Comparison of ENCODE assay signal across 28 cellular contexts in genomic region chr11:19866037-19866436, GRCh38.
"Had no signal": no experiment of that assay in that cellular context is flagged by ENCODE, and none has a peak within 500 bp of the region (broad histone marks: within the 10 kb centered on the region; RNA-seq: fewer than 3 reads in every experiment).

No MANE protein-coding gene starts in this region.

- H3K9me3 Mint-ChIP-seq: activated CD4-positive, alpha-beta memory T cell treated with anti-CD3 and anti-CD28 coated beads for 36 hours; activated CD4-positive, alpha-beta T cell treated with anti-CD3 and anti-CD28 coated beads, Interleukin-2, amount 10 ng/mL, durations not matched to agents 24 days and 14 days; activated naive CD4-positive, alpha-beta T cell treated with anti-CD3 and anti-CD28 coated beads, Interleukin-2, amount 10 ng/mL, durations not matched to agents 7 days and 5 days; activated naive CD4-positive, alpha-beta T cell treated with anti-CD3 and anti-CD28 coated beads, Interleukin-2, amount 50 U/mL, for 72 hours; activated naive CD8-positive, alpha-beta T cell treated with anti-CD3 and anti-CD28 coated beads, Interleukin-2, amount 10 ng/mL, durations not matched to agents 7 days and 5 days; activated T-cell treated with anti-CD3 and anti-CD28 coated beads, Interleukin-2, amount 50 U/mL, for 72 hours had no signal

- ATAC-seq: activated CD4-positive, alpha-beta T cell treated with anti-CD3 and anti-CD28 coated beads for 36 hours; activated CD8-positive, alpha-beta memory T cell treated with anti-CD3 and anti-CD28 coated beads, Interleukin-2, amount 10 ng/mL, durations not matched to agents 7 days and 5 days; activated CD8-positive, alpha-beta T cell treated with anti-CD3 and anti-CD28 coated beads, Interleukin-2, amount 10 ng/mL, durations not matched to agents 7 days and 5 days; activated naive CD4-positive, alpha-beta T cell treated with anti-CD3 and anti-CD28 coated beads, Interleukin-2, amount 50 U/mL, for 72 hours; activated T-cell treated with anti-CD3 and anti-CD28 coated beads, Interleukin-2, amount 50 U/mL, for 72 hours; body of pancreas; esophagus mucosa; heart left ventricle had no signal

- H3K4me3 Mint-ChIP-seq: activated CD4-positive, alpha-beta memory T cell treated with anti-CD3 and anti-CD28 coated beads for 36 hours; activated CD4-positive, alpha-beta T cell treated with anti-CD3 and anti-CD28 coated beads for 36 hours; activated CD4-positive, alpha-beta T cell treated with anti-CD3 and anti-CD28 coated beads, Interleukin-2, amount 10 ng/mL, durations not matched to agents 24 days and 14 days; activated CD8-positive, alpha-beta memory T cell treated with anti-CD3 and anti-CD28 coated beads, Interleukin-2, amount 10 ng/mL, durations not matched to agents 7 days and 5 days; activated CD8-positive, alpha-beta T cell treated with anti-CD3 and anti-CD28 coated beads, Interleukin-2, amount 10 ng/mL, durations not matched to agents 7 days and 5 days; activated naive CD4-positive, alpha-beta T cell treated with anti-CD3 and anti-CD28 coated beads, Interleukin-2, amount 10 ng/mL, durations not matched to agents 7 days and 5 days; activated naive CD8-positive, alpha-beta T cell treated with anti-CD3 and anti-CD28 coated beads, Interleukin-2, amount 10 ng/mL, durations not matched to agents 7 days and 5 days; activated T-cell treated with anti-CD3 and anti-CD28 coated beads, Interleukin-2, amount 50 U/mL, for 72 hours; endodermal cell had no signal

- H3K36me3 Mint-ChIP-seq: activated CD4-positive, alpha-beta memory T cell treated with anti-CD3 and anti-CD28 coated beads for 36 hours; activated CD8-positive, alpha-beta memory T cell treated with anti-CD3 and anti-CD28 coated beads, Interleukin-2, amount 10 ng/mL, durations not matched to agents 7 days and 5 days; activated naive CD4-positive, alpha-beta T cell treated with anti-CD3 and anti-CD28 coated beads, Interleukin-2, amount 10 ng/mL, durations not matched to agents 7 days and 5 days; activated naive CD4-positive, alpha-beta T cell treated with anti-CD3 and anti-CD28 coated beads, Interleukin-2, amount 50 U/mL, for 72 hours; activated naive CD8-positive, alpha-beta T cell treated with anti-CD3 and anti-CD28 coated beads, Interleukin-2, amount 10 ng/mL, durations not matched to agents 7 days and 5 days had no signal

- H3K27ac Mint-ChIP-seq: activated CD4-positive, alpha-beta memory T cell treated with anti-CD3 and anti-CD28 coated beads for 36 hours; activated CD4-positive, alpha-beta T cell treated with anti-CD3 and anti-CD28 coated beads for 36 hours; activated CD4-positive, alpha-beta T cell treated with anti-CD3 and anti-CD28 coated beads, Interleukin-2, amount 10 ng/mL, durations not matched to agents 24 days and 14 days; activated CD8-positive, alpha-beta memory T cell treated with anti-CD3 and anti-CD28 coated beads, Interleukin-2, amount 10 ng/mL, durations not matched to agents 7 days and 5 days; activated CD8-positive, alpha-beta T cell treated with anti-CD3 and anti-CD28 coated beads, Interleukin-2, amount 10 ng/mL, durations not matched to agents 7 days and 5 days; activated naive CD4-positive, alpha-beta T cell treated with anti-CD3 and anti-CD28 coated beads, Interleukin-2, amount 10 ng/mL, durations not matched to agents 7 days and 5 days; activated naive CD4-positive, alpha-beta T cell treated with anti-CD3 and anti-CD28 coated beads, Interleukin-2, amount 50 U/mL, for 72 hours; activated naive CD8-positive, alpha-beta T cell treated with anti-CD3 and anti-CD28 coated beads, Interleukin-2, amount 10 ng/mL, durations not matched to agents 7 days and 5 days; activated T-cell treated with anti-CD3 and anti-CD28 coated beads, Interleukin-2, amount 50 U/mL, for 72 hours; endodermal cell had no signal

- H3K4me1 Mint-ChIP-seq: activated CD4-positive, alpha-beta T cell treated with anti-CD3 and anti-CD28 coated beads for 36 hours; activated CD4-positive, alpha-beta T cell treated with anti-CD3 and anti-CD28 coated beads, Interleukin-2, amount 10 ng/mL, durations not matched to agents 24 days and 14 days; activated CD8-positive, alpha-beta memory T cell treated with anti-CD3 and anti-CD28 coated beads, Interleukin-2, amount 10 ng/mL, durations not matched to agents 7 days and 5 days; activated naive CD4-positive, alpha-beta T cell treated with anti-CD3 and anti-CD28 coated beads, Interleukin-2, amount 10 ng/mL, durations not matched to agents 7 days and 5 days; activated naive CD8-positive, alpha-beta T cell treated with anti-CD3 and anti-CD28 coated beads, Interleukin-2, amount 10 ng/mL, durations not matched to agents 7 days and 5 days had no signal

- DNase-seq: activated CD4-positive, alpha-beta memory T cell treated with anti-CD3 and anti-CD28 coated beads for 36 hours; activated CD4-positive, alpha-beta T cell treated with anti-CD3 and anti-CD28 coated beads for 36 hours; activated CD4-positive, alpha-beta T cell treated with anti-CD3 and anti-CD28 coated beads, Interleukin-2, amount 10 ng/mL, durations not matched to agents 24 days and 14 days; activated CD4-positive, CD25-positive, alpha-beta regulatory T cell; activated CD4-positive, CD25-positive, alpha-beta regulatory T cell treated with anti-CD3 and anti-CD28 coated beads, Interleukin-2, amount 50 U/mL, for 72 hours; activated CD8-positive, alpha-beta memory T cell treated with anti-CD3 and anti-CD28 coated beads, Interleukin-2, amount 10 ng/mL, durations not matched to agents 7 days and 5 days; activated CD8-positive, alpha-beta memory T cell treated with anti-CD3 and anti-CD28 coated beads, Interleukin-2, amount 50 U/mL, for 4 hours; activated CD8-positive, alpha-beta T cell treated with anti-CD3 and anti-CD28 coated beads, Interleukin-2, amount 10 ng/mL, durations not matched to agents 7 days and 5 days; activated gamma-delta T cell; activated naive CD4-positive, alpha-beta T cell; activated naive CD4-positive, alpha-beta T cell treated with anti-CD3 and anti-CD28 coated beads, Interleukin-2, amount 10 ng/mL, durations not matched to agents 7 days and 5 days; activated naive CD8-positive, alpha-beta T cell treated with anti-CD3 and anti-CD28 coated beads, Interleukin-2, amount 10 ng/mL, durations not matched to agents 7 days and 5 days; activated T-cell treated with anti-CD3 and anti-CD28 coated beads, Interleukin-2, amount 50 U/mL, for 1 hour; activated T-cell treated with anti-CD3 and anti-CD28 coated beads, Interleukin-2, amount 50 U/mL, for 72 hours; amniotic stem cell; aorta; body of pancreas; central memory CD4-positive, alpha-beta T cell; cerebellar nuclear complex; colonic mucosa; effector memory CD4-positive, alpha-beta T cell; endodermal cell; foreskin fibroblast; glutamatergic neuron; heart left ventricle; T-helper 2 cell had no signal

- H3K27me3 Mint-ChIP-seq: activated CD4-positive, alpha-beta memory T cell treated with anti-CD3 and anti-CD28 coated beads for 36 hours; activated CD4-positive, alpha-beta T cell treated with anti-CD3 and anti-CD28 coated beads, Interleukin-2, amount 10 ng/mL, durations not matched to agents 24 days and 14 days had no signal
